Comparison of ENCODE assay signal across 19 cellular contexts in the genomic region with DNA sequence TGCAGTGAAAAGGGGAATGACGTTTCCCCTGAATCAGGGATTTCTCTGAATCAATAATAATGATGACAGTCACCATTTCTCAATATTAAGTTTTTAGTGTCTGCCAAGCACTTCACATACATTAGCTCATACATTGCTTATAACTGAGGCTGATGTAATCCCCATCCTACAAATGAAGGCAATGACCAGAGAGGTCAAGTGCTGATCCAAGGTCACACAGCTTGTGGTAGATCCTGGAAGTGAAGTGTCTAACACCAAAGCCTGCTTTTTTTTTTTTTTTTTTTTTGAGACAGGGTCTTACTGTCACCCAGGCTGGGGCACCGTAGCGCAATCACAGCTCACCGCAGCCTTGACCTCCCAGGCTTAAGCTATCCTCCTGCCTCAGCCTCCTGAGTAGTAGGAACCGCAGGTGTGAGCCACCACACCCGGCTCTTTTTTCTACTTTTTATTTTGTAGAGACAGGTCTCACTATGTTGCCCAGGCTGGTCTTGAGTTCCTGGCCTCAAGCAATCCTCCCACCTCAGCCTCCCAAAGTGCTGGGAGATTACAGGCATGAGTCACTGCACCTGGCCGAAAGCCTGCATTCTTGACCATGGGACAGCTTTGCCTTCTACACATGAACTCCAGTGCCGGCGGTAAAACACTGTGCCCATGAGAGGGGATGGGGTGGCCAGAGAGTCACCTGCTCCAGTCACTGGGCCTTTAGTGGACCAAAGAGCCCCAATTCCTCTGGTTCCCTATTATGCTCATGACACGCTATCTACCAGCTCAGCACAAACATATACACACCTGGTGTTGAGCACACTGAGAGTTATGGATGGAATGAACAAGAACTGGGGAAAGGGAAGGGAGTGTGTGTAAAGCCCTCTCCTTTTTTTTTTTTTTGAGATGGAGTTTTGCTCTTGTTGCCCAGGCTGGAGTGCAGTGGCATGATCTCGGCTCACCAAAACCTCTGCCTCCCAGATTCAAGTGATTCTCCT. TPM values are rescaled to one million over a fixed set of nuclear protein-coding genes. Genes with fewer than 3 reads are reported as not detected.
DNase-seq lines count a peak whose midpoint lies in the region; ATAC-seq, FAIRE-seq and TF ChIP-seq lines count a peak whose summit lies in the region.
"Had no signal": no experiment of that assay in that cellular context is flagged by ENCODE, and none has a peak within 500 bp of the region (broad histone marks: within the 10 kb centered on the region; RNA-seq: fewer than 3 reads in every experiment).

No MANE protein-coding gene starts in this region.

- H3K36me3 ChIP-seq in bronchial epithelial cell (ENCODE audit: control insufficient read depth, insufficient read depth, low read length): peaks cover 37% of the 10 kb centered on the region

- no peak for FAIRE-seq in bronchial epithelial cell (lab: Jason Lieb, UNC)
- peak; percentile 55 for FAIRE-seq in urothelium cell line (lab: Jason Lieb, UNC)
- no peak for FAIRE-seq in D721Med (lab: Jason Lieb, UNC)
- FAIRE-seq: frontal cortex, HTR-8/SVneo, islet of Langerhans had no signal

- no peaks in the 10 kb centered on the region for H3K27me3 ChIP-seq in bronchial epithelial cell (ENCODE audit: control insufficient read depth, insufficient read depth, low read length)
- H3K27me3 ChIP-seq: tibial nerve had no signal

- DNase-seq in activated T-cell treated with anti-CD3 and anti-CD28 coated beads, Interleukin-2, amount 50 U/mL, for 24 hours: no peak
- DNase-seq in activated T-cell treated with anti-CD3 and anti-CD28 coated beads, Interleukin-2, amount 50 U/mL, for 4 hours: no peak
- DNase-seq in bronchial epithelial cell (ENCODE audit: low read depth) (peak; percentile 32), kidney tubule cell (ENCODE audit: low spot score) (peak; percentile 35), urothelium cell line (ENCODE audit: low spot score) (peak; percentile 67), NCI-H2227 treated with DMSO at 0.1 percent for 48 hours (lab: John Stamatoyannopoulos, UW) (no peak), NCI-H1436 treated with DMSO at 0.1 percent for 48 hours (lab: John Stamatoyannopoulos, UW) (no peak), D721Med (ENCODE audit: insufficient read length, low spot score) (no peak)
- DNase-seq: activated CD4-positive, alpha-beta T cell treated with anti-CD3 and anti-CD28 coated beads for 48 hours; activated T-cell treated with anti-CD3 and anti-CD28 coated beads, Interleukin-2, amount 50 U/mL, for 48 hours; CD4-positive, CD25-positive, alpha-beta regulatory T cell; SHP77; T1000 had no signal

- H3K4me3 Mint-ChIP-seq in activated T-cell treated with anti-CD3 and anti-CD28 coated beads, Interleukin-2, amount 50 U/mL, for 24 hours: no peak overlapping the region
- no peak overlapping the region for H3K4me3 Mint-ChIP-seq in activated T-cell treated with anti-CD3 and anti-CD28 coated beads, Interleukin-2, amount 50 U/mL, for 4 hours
- H3K4me3 Mint-ChIP-seq: CD4-positive, CD25-positive, alpha-beta regulatory T cell had no signal

- H3K4me3 ChIP-seq in bronchial epithelial cell (ENCODE audit: low read depth, low read length): no peak overlapping the region
- H3K4me3 ChIP-seq: tibial nerve had no signal

- no peaks in the 10 kb centered on the region for H3K27me3 Mint-ChIP-seq in activated T-cell treated with anti-CD3 and anti-CD28 coated beads, Interleukin-2, amount 50 U/mL, for 24 hours
- H3K27me3 Mint-ChIP-seq in activated T-cell treated with anti-CD3 and anti-CD28 coated beads, Interleukin-2, amount 50 U/mL, for 4 hours (ENCODE audit: low read depth): no peaks in the 10 kb centered on the region
- H3K27me3 Mint-ChIP-seq: CD4-positive, CD25-positive, alpha-beta regulatory T cell had no signal

- H3K36me3 Mint-ChIP-seq in activated T-cell treated with anti-CD3 and anti-CD28 coated beads, Interleukin-2, amount 50 U/mL, for 24 hours (ENCODE audit: low read depth): peaks cover 87% of the 10 kb centered on the region
- H3K36me3 Mint-ChIP-seq in activated T-cell treated with anti-CD3 and anti-CD28 coated beads, Interleukin-2, amount 50 U/mL, for 4 hours (ENCODE audit: insufficient read depth): peaks cover 26% of the 10 kb centered on the region

- peaks cover 2% of the 10 kb centered on the region for H3K4me1 Mint-ChIP-seq in activated T-cell treated with anti-CD3 and anti-CD28 coated beads, Interleukin-2, amount 50 U/mL, for 24 hours (ENCODE audit: low read depth)
- H3K4me1 Mint-ChIP-seq in activated T-cell treated with anti-CD3 and anti-CD28 coated beads, Interleukin-2, amount 50 U/mL, for 4 hours (ENCODE audit: low read depth): no peaks in the 10 kb centered on the region

- ATAC-seq in activated T-cell treated with anti-CD3 and anti-CD28 coated beads, Interleukin-2, amount 50 U/mL, for 4 hours: no peak

- peak overlapping the region; percentile 30 for H3K27ac Mint-ChIP-seq in activated T-cell treated with anti-CD3 and anti-CD28 coated beads, Interleukin-2, amount 50 U/mL, for 24 hours
- H3K27ac Mint-ChIP-seq: CD4-positive, CD25-positive, alpha-beta regulatory T cell had no signal

- no peak for TF ChIP-seq CTCF in bronchial epithelial cell (IDR thresholded peaks at IDR 0.05; ENCODE audit: insufficient read depth, low read length, severe bottlenecking)
- TF ChIP-seq CTCF in D721Med (IDR thresholded peaks at IDR 0.05; ENCODE audit: insufficient read depth, missing control alignments): no peak

- H3K9me3 Mint-ChIP-seq in activated T-cell treated with anti-CD3 and anti-CD28 coated beads, Interleukin-2, amount 50 U/mL, for 24 hours: no peaks in the 10 kb centered on the region
- no peaks in the 10 kb centered on the region for H3K9me3 Mint-ChIP-seq in activated T-cell treated with anti-CD3 and anti-CD28 coated beads, Interleukin-2, amount 50 U/mL, for 4 hours
- H3K9me3 Mint-ChIP-seq: CD4-positive, CD25-positive, alpha-beta regulatory T cell had no signal

RNA-seq across cellular contexts. Expression of gene ARHGAP1, which starts 17.4 kb away (rescaled TPM):
- total RNA-seq in activated T-cell treated with anti-CD3 and anti-CD28 coated beads, Interleukin-2, amount 50 U/mL, for 4 hours: 10 to 100 TPM; 52.9 to 63.8 (median 53.4) TPM
- total RNA-seq in bronchial epithelial cell: 15.5 and 19.6 TPM in 2 replicates

RNA-seq across cellular contexts. Expression of gene ZNF408, which starts 17.8 kb away (rescaled TPM):
- total RNA-seq in activated T-cell treated with anti-CD3 and anti-CD28 coated beads, Interleukin-2, amount 50 U/mL, for 4 hours: 10 to 100 TPM; 14.2 to 16.9 (median 14.8) TPM
- total RNA-seq in bronchial epithelial cell: 7.6 and 8.2 TPM in 2 replicates

RNA-seq across cellular contexts. Expression of gene F2, which starts 36.0 kb away (rescaled TPM):
- under 1 TPM; 0.40 to 0.81 (median 0.41) TPM for total RNA-seq in activated T-cell treated with anti-CD3 and anti-CD28 coated beads, Interleukin-2, amount 50 U/mL, for 4 hours
- total RNA-seq in bronchial epithelial cell: 0.26 and 0.38 TPM in 2 replicates
- total RNA-seq: A673; CD4-positive, CD25-positive, alpha-beta regulatory T cell; frontal cortex; G401; tibial nerve had no signal

Comparison
In these comparisons a context has a peak if more than half of its experiments do, and no peak if none do; other contexts are left out.
1. DNase-seq: peak in bronchial epithelial cell (single experiment), kidney tubule cell (single experiment) and urothelium cell line (single experiment); none in activated T-cell treated with anti-CD3 and anti-CD28 coated beads, Interleukin-2, amount 50 U/mL, for 24 hours (single experiment), activated T-cell treated with anti-CD3 and anti-CD28 coated beads, Interleukin-2, amount 50 U/mL, for 4 hours (single experiment), NCI-H2227 treated with DMSO at 0.1 percent for 48 hours (single experiment), NCI-H1436 treated with DMSO at 0.1 percent for 48 hours (single experiment) and D721Med (single experiment).